ENCODE assay signal across 1 cellular context in genomic region chr1:168372307-168372706, GRCh38.
TF ChIP-seq lines count a peak whose summit lies in the region.

No MANE protein-coding gene starts in this region.

TF ChIP-seq in K562, 482 proteins besides CTCF, POLR2A, EP300 and RAD21 (continued from another document):
- TF ChIP-seq CTBP1 (IDR thresholded peaks at IDR 0.05; ENCODE audit: borderline replicate concordance) = 0 out of 2 replicates have a peak, but pooled peaks have one; percentile 12
- TF ChIP-seq JUND (IDR thresholded peaks at IDR 0.05; ENCODE audit: borderline replicate concordance, low read depth, low read length) = 0 out of 2 replicates have a peak, but pooled peaks have one; percentile 15
- TF ChIP-seq JUND (tag; IDR thresholded peaks at IDR 0.05; ENCODE audit: borderline replicate concordance, low read depth, low read length) = no peak; the same call in 2 of the 3 replicates
- no peak for TF ChIP-seq NCOA6 (IDR thresholded peaks at IDR 0.05)
- no peak for TF ChIP-seq SETDB1 (IDR thresholded peaks at IDR 0.05; ENCODE audit: low read length)
- peak; percentile 60 for TF ChIP-seq TCF3 (CRISPR knock-in tag; IDR thresholded peaks at IDR 0.05)
- peak; percentile 24; the same call in 1 of the 2 replicates for TF ChIP-seq MECOM (CRISPR knock-in tag; IDR thresholded peaks at IDR 0.05)
- TF ChIP-seq MBD2 (IDR thresholded peaks at IDR 0.05; ENCODE audit: borderline replicate concordance, low read depth) = no peak
- peak; percentile 32; the same call in 1 of the 2 replicates for TF ChIP-seq VEZF1 (CRISPR knock-in tag; IDR thresholded peaks at IDR 0.05)
- TF ChIP-seq GABPB1 (CRISPR knock-in tag; IDR thresholded peaks at IDR 0.05) = 0 out of 2 replicates have a peak, but pooled peaks have one; percentile 15
- TF ChIP-seq RCOR1 (IDR thresholded peaks at IDR 0.05; ENCODE audit: borderline replicate concordance in 1 of 2, low read depth in 2 of 2, low read length in 2 of 2) = peak in 1 of 2 experiments; percentile 69; a peak in 1 of 4 replicates
- no peak for TF ChIP-seq ZNF316 (IDR thresholded peaks at IDR 0.05)
- TF ChIP-seq NFE2 (IDR thresholded peaks at IDR 0.05; ENCODE audit: low read depth) = peak; percentile 27; the same call in 1 of the 2 replicates
- TF ChIP-seq POLR2AphosphoS5 (IDR thresholded peaks at IDR 0.05; ENCODE audit: control insufficient read depth, insufficient read depth, low read depth, low read length) = 0 out of 2 replicates have a peak, but pooled peaks have one; percentile 16
- 0 out of 2 replicates have a peak, but pooled peaks have one; percentile 23 for TF ChIP-seq E2F3 (CRISPR knock-in tag; IDR thresholded peaks at IDR 0.05)
- 0 out of 2 replicates have a peak, but pooled peaks have one; percentile 15 for TF ChIP-seq TAL1 (IDR thresholded peaks at IDR 0.05)
TF ChIP-seq in K562: peak in this region for 15.
